Comparison of ENCODE assay signal across 23 cellular contexts in the genomic region with DNA sequence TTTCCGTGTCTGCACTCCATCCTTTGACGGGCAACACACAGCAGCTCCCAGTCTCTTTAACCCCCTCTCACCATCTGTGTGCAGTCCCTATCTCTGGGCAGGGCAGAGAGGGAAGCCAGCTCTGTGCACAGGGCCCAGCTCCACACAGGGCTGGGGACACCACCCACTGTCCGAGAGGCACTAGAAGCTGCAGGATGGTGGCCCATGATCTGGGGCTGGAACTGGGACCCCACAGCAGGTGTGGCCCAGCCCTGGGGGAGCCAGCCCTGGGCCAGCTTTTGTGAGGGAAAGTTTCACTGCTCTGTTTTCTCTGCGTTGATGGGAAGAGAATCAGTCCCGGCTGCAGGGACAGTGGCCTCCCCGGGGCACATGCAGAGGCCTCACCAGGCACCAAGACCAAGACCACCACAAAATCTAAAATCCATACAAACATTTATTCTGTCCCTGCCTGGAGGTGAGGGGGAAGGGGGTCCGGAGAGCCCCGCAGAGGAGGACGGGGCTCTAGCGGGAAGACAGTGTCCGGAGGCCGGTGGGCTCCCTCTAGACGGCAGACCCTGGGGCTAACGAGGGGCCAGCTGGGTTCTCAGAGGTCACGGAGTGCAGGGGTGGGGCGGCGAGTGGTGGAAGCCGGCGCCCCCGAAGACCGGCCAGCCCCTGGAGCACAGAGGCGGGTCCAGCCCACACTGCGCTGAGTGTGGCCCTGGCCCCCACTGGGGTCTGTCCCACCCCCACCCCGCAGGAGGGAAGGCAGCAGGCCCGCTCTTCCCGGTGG. TPM values are rescaled to one million over a fixed set of nuclear protein-coding genes. Genes with fewer than 3 reads are reported as not detected.
DNase-seq lines count a peak whose midpoint lies in the region; ATAC-seq, FAIRE-seq and TF ChIP-seq lines count a peak whose summit lies in the region.
"Had no signal": no experiment of that assay in that cellular context is flagged by ENCODE, and none has a peak within 500 bp of the region (broad histone marks: within the 10 kb centered on the region; RNA-seq: fewer than 3 reads in every experiment).

No MANE protein-coding gene starts in this region.

- no peak overlapping the region for H3K23ac ChIP-seq in IMR-90 (ENCODE audit: low read depth, low read length)

- BruUV-seq in HepG2 (replicated peaks; lab: Mats Ljungman, UMichigan) (no TSS peak), IMR-90 (replicated peaks; lab: Mats Ljungman, UMichigan) (no TSS peak)

- H3K9me3 Mint-ChIP-seq in glutamatergic neuron (ENCODE audit: unreplicated experiment): peaks cover 5% of the 10 kb centered on the region
- H3K9me3 Mint-ChIP-seq: CD4-positive, alpha-beta memory T cell had no signal

- TF ChIP-seq RAD21 in HepG2 (CRISPR knock-in tag; IDR thresholded peaks at IDR 0.05) (no peak), IMR-90 (IDR thresholded peaks at IDR 0.05; ENCODE audit: low read length) (no peak)

- no peak overlapping the region for H2BK5ac ChIP-seq in IMR-90 (ENCODE audit: low read depth, low read length, poor library complexity, severe bottlenecking)

- H3K9me3 ChIP-seq in HepG2 (ENCODE audit: low read length): no peaks in the 10 kb centered on the region
- no peaks in the 10 kb centered on the region for H3K9me3 ChIP-seq in right lobe of liver
- no peaks in the 10 kb centered on the region for H3K9me3 ChIP-seq in IMR-90 (ENCODE audit: control insufficient read depth, insufficient read depth, low read length)
- H3K9me3 ChIP-seq: Caco-2 had no signal

- H4K91ac ChIP-seq in IMR-90 (ENCODE audit: insufficient read depth, low read depth, low read length): no peak overlapping the region

- no peak overlapping the region for H2AFZ ChIP-seq in HepG2 (ENCODE audit: low read length)
- H2AFZ ChIP-seq in IMR-90 (replicated peaks; ENCODE audit: low read length, poor library complexity): no peak overlapping the region

- POLR2A ChIA-PET in HepG2 (lab: Yijun Ruan, JAX) (no interaction called here), IMR-90 (lab: Charles Lee; ENCODE audit: unreplicated experiment) (no interaction called here)

- H2AK5ac ChIP-seq in IMR-90 (ENCODE audit: low read depth, low read length): no peak overlapping the region

- no peak overlapping the region for H2BK20ac ChIP-seq in IMR-90 (ENCODE audit: low read depth, low read length)

- no peak overlapping the region for H3K9ac ChIP-seq in HepG2 (ENCODE audit: insufficient read depth, low read depth, low read length)
- H3K9ac ChIP-seq in IMR-90 (ENCODE audit: low read depth, low read length): no peak overlapping the region

- no peaks in the 10 kb centered on the region for H3K79me2 ChIP-seq in HepG2 (ENCODE audit: insufficient read depth, low read length)

- H2BK120ac ChIP-seq in IMR-90 (ENCODE audit: low read depth, low read length): no peak overlapping the region

- ATAC-seq in HepG2 (no peak), right lobe of liver (no peak), IMR-90 (ENCODE audit: low read depth) (no peak)
- ATAC-seq: PC-3 had no signal

- no peak overlapping the region for H2BK15ac ChIP-seq in IMR-90 (ENCODE audit: low read depth, low read length)

- peaks cover 4% of the 10 kb centered on the region; the same call in 1 of the 2 replicates for H3K9me1 ChIP-seq in IMR-90 (ENCODE audit: insufficient read depth, low read length)

- no peak for TF ChIP-seq EP300 in HepG2 (IDR thresholded peaks at IDR 0.05; ENCODE audit: low read depth in 2 of 2, low read length in 2 of 2)
- no peak for TF ChIP-seq EP300 in HepG2 (CRISPR knock-in tag; IDR thresholded peaks at IDR 0.05; ENCODE audit: borderline replicate concordance)

- dilution Hi-C loops in IMR-90 (cut with HindIII; ENCODE audit: low sequenced_read_pairs, unreplicated experiment): no loop called here

- no peaks in the 10 kb centered on the region for H3K36me3 Mint-ChIP-seq in glutamatergic neuron (ENCODE audit: unreplicated experiment)

- peaks cover 7% of the 10 kb centered on the region for H3K27me3 Mint-ChIP-seq in glutamatergic neuron (ENCODE audit: unreplicated experiment)
- H3K27me3 Mint-ChIP-seq: CD4-positive, alpha-beta memory T cell had no signal

- H3K36me3 ChIP-seq in HepG2 (replicated peaks in 1 of 2; ENCODE audit: control insufficient read depth in 1 of 2, insufficient read depth in 2 of 2, low read length in 2 of 2) (peaks cover 21 to 29% of the 10 kb centered on the region in 2 experiments), right lobe of liver (peaks cover 0 to 48% (median 27%) of the 10 kb centered on the region in 4 donors), IMR-90 (ENCODE audit: control insufficient read depth, insufficient read depth, low read length) (peaks cover 34% of the 10 kb centered on the region)

- CTCF ChIA-PET in HepG2 (lab: Yijun Ruan, JAX; ENCODE audit: low intra/inter-chr PET ratio, low total read pairs): no interaction called here
- CTCF ChIA-PET in IMR-90 (lab: Yijun Ruan, JAX): no interaction called here

- 99% methylated on average over 22 of the region's 26 CpGs for WGBS in HepG2 (ENCODE audit: low lambda C conversion rate)
- 83% methylated on average over 11 of the region's 26 CpGs for WGBS in right lobe of liver (ENCODE audit: insufficient coverage, low coverage, low lambda C conversion rate, missing lambda C conversion rate)
- WGBS in IMR-90 (ENCODE audit: extremely low coverage in 2 of 2, insufficient read length in 1 of 2), 2 experiments: 98% methylated on average over 8 of the region's 26 CpGs; no CpG with 5 or more reads in 1 of the 2 experiments

- peaks cover 2% of the 10 kb centered on the region for H3K4me1 Mint-ChIP-seq in glutamatergic neuron (ENCODE audit: low read depth, unreplicated experiment)

- FAIRE-seq in HepG2 (lab: Jason Lieb, UNC): no peak
- FAIRE-seq: G401.6, GM12892, GM18507, H1 had no signal

- in situ Hi-C loops in HepG2 (cut with HindIII; ENCODE audit: extremely low pct_ligation_motif_present, low pct_unique_long_range_greater_than_20kb): no loop called here
- in situ Hi-C loops in IMR-90 (cut with MboI; ENCODE audit: low sequenced_read_pairs): no loop called here
- in situ Hi-C loops in GM13976 (cut with MboI; ENCODE audit: low sequenced_read_pairs, unreplicated experiment): no loop called here

- no peak for DNase-seq in HepG2 (ENCODE audit: low spot score)
- DNase-seq in right lobe of liver: no peak
- no peak for DNase-seq in IMR-90
- DNase-seq in glutamatergic neuron: peak; percentile 24
- DNase-seq in NOMO-1 treated with DMSO at 0.1 percent for 48 hours (lab: John Stamatoyannopoulos, UW; ENCODE audit: unreplicated experiment): no peak
- no peak for DNase-seq in GM13976 (ENCODE audit: low spot score)
- no peak for DNase-seq in activated gamma-delta T cell treated with Interleukin-2 at 50 U/mL for 16 hours
- DNase-seq: Caco-2; CD4-positive, alpha-beta memory T cell; DMS153; Karpas-422; NCI-H1417; NCI-H1694 treated with DMSO at 0.1 percent for 48 hours; NCI-H2081 treated with DMSO at 0.1 percent for 48 hours; NCI-H446; NCI-H526; PC-3; SHP77 had no signal

- intact Hi-C loops in HepG2 (cut with micrococcal nuclease; ENCODE audit: unreplicated experiment) (no loop called here), right lobe of liver (cut with DNase I) (no loop called here), IMR-90 (cut with micrococcal nuclease) (no loop called here)

- H4K5ac ChIP-seq in IMR-90 (ENCODE audit: low read depth, low read length): no peak overlapping the region

- H3K4me3 ChIP-seq in HepG2 (replicated peaks in 1 of 3; ENCODE audit: insufficient read depth in 1 of 3, low read depth in 2 of 3, low read length in 3 of 3) (no peak overlapping the region), right lobe of liver (no peak overlapping the region), IMR-90 (ENCODE audit: insufficient read depth, low read depth, low read length) (no peak overlapping the region)

- no peak overlapping the region for H3K4me3 Mint-ChIP-seq in glutamatergic neuron (ENCODE audit: unreplicated experiment)

- H3K14ac ChIP-seq in IMR-90 (replicated peaks; ENCODE audit: low read depth, low read length): no peak overlapping the region

- H3K27me3 ChIP-seq in HepG2 (ENCODE audit: control insufficient read depth in 1 of 2, insufficient read depth in 2 of 2, low read length in 2 of 2): no peaks in the 10 kb centered on the region; a peak in 1 of 5 replicates
- H3K27me3 ChIP-seq in right lobe of liver: no peaks in the 10 kb centered on the region
- H3K27me3 ChIP-seq in IMR-90 (ENCODE audit: control insufficient read depth, insufficient read depth, low read length): no peaks in the 10 kb centered on the region

- H3K4me1 ChIP-seq in HepG2 (ENCODE audit: insufficient read depth, low read length) (peaks cover 18% of the 10 kb centered on the region), right lobe of liver (peaks cover 0 to 6% (median 0%) of the 10 kb centered on the region in 4 donors), IMR-90 (ENCODE audit: control insufficient read depth, insufficient read depth, low read length) (peaks cover 8% of the 10 kb centered on the region)
- H3K4me1 ChIP-seq: Caco-2 had no signal

- H4K8ac ChIP-seq in IMR-90 (ENCODE audit: low read depth in 2 of 2, low read length in 2 of 2): no peak overlapping the region

- H3K4me2 ChIP-seq in HepG2 (ENCODE audit: low read depth, low read length): no peak overlapping the region
- no peak overlapping the region for H3K4me2 ChIP-seq in IMR-90 (ENCODE audit: low read depth, low read length)

- H2AK9ac ChIP-seq in IMR-90 (replicated peaks; ENCODE audit: low read depth, low read length, poor library complexity): peak overlapping the region; percentile 31

- H4K20me1 ChIP-seq in HepG2 (ENCODE audit: insufficient read depth, low read length): no peaks in the 10 kb centered on the region
- no peaks in the 10 kb centered on the region; the same call in 1 of the 2 replicates for H4K20me1 ChIP-seq in IMR-90 (ENCODE audit: insufficient read depth, low read length)

- no peak overlapping the region for H3K4ac ChIP-seq in IMR-90 (ENCODE audit: low read depth, low read length)

- no peak overlapping the region for H3K56ac ChIP-seq in IMR-90 (ENCODE audit: extremely low read depth, insufficient read depth, low read length)

- H3K27ac ChIP-seq in HepG2 (ENCODE audit: extremely low read length, insufficient read depth, low read length) (no peak overlapping the region), right lobe of liver (no peak overlapping the region), IMR-90 (ENCODE audit: insufficient read depth, low read length) (no peak overlapping the region)
- H3K27ac ChIP-seq: HL-60 had no signal

- H3K79me1 ChIP-seq in IMR-90 (ENCODE audit: low read depth in 1 of 2, low read length in 2 of 2): peaks cover 0 to 9% of the 10 kb centered on the region in 2 experiments; a peak in 2 of 4 replicates

- peak overlapping the region; percentile 19 for H3K27ac Mint-ChIP-seq in glutamatergic neuron (ENCODE audit: unreplicated experiment)

- TF ChIP-seq POLR2A in HepG2 (IDR thresholded peaks at IDR 0.05; ENCODE audit: insufficient read depth in 1 of 2, low read depth in 2 of 2, low read length in 2 of 2): no peak; a peak in 1 of 4 replicates
- no peak for TF ChIP-seq POLR2A in right lobe of liver (IDR thresholded peaks at IDR 0.05)
- no peak for TF ChIP-seq POLR2A in IMR-90 (IDR thresholded peaks at IDR 0.05; ENCODE audit: low read depth, low read length)

- no peak overlapping the region for H3K18ac ChIP-seq in IMR-90 (ENCODE audit: low read depth, low read length)

- TF ChIP-seq CTCF in HepG2 (CRISPR knock-in tag; IDR thresholded peaks at IDR 0.05) (no peak), right lobe of liver (IDR thresholded peaks at IDR 0.05) (no peak), IMR-90 (conservative IDR thresholded peaks at IDR 0.05; ENCODE audit: low read depth, low read length) (no peak), glutamatergic neuron (IDR thresholded peaks at IDR 0.05; ENCODE audit: partially characterized antibody, unreplicated experiment) (no peak), GM13976 (IDR thresholded peaks at IDR 0.05; ENCODE audit: borderline replicate concordance, control extremely low read depth, extremely low read depth, insufficient read depth, missing control alignments) (no peak)

RNA-seq across cellular contexts. Expression of gene ATP8B3, which starts 2.9 kb away (rescaled TPM):
- total RNA-seq in HepG2 (2016; rRNA removed; fragmentation: Illumina TruSeq; extraction: Trizol) (1.8 and 2.6 TPM in 2 replicates), right lobe of liver (1 to 10 TPM in 5 of 6 experiments, under 1 TPM in 1; 0.86 to 5.7 (median 3.1) TPM), IMR-90 (2012; rRNA removed) (1.4 and 1.6 TPM in 2 replicates), glutamatergic neuron (ENCODE audit: unreplicated experiment) (2.5 TPM)
- 0.35 and 0.40 TPM in 2 replicates for total RNA-seq in HepG2 (2016; cell fraction: cytosol; rRNA removed; fragmentation: Illumina TruSeq; extraction: Trizol; ENCODE audit: low read depth)
- total RNA-seq in HepG2 (2016; cell fraction: insoluble cytoplasmic fraction; rRNA removed; fragmentation: Illumina TruSeq; extraction: Trizol): 1.8 and 2.6 TPM in 2 replicates
- total RNA-seq in HepG2 (2016; cell fraction: membrane; rRNA removed; fragmentation: Illumina TruSeq; extraction: Trizol): 1.2 and 1.7 TPM in 2 replicates
- total RNA-seq in HepG2 (2016; cell fraction: nucleus; rRNA removed; fragmentation: Illumina TruSeq; extraction: Trizol): 1.9 and 3.5 TPM in 2 replicates
- polyA plus RNA-seq in HepG2 (2011; rRNA removed) (5.8 and 5.9 TPM in 2 replicates), IMR-90 (2012; rRNA removed) (8.1 and 9.0 TPM in 2 replicates)
- polyA plus RNA-seq in HepG2 (2011; cell fraction: cytosol; rRNA removed): 3.8 and 4.8 TPM in 2 replicates
- polyA plus RNA-seq in HepG2 (2011; cell fraction: nucleus; rRNA removed): 10.6 and 12.8 TPM in 2 replicates
- 2.4 and 2.5 TPM in 2 replicates for polyA plus RNA-seq in HepG2 (2012)
- 0.36 and 0.59 TPM in 2 replicates for polyA plus RNA-seq in HepG2 (2016; cell fraction: cytosol; fragmentation: Illumina TruSeq; extraction: Trizol; ENCODE audit: low read depth)
- polyA plus RNA-seq in HepG2 (2016; cell fraction: insoluble cytoplasmic fraction; fragmentation: Illumina TruSeq; extraction: Trizol; ENCODE audit: low read depth): 1.1 and 2.2 TPM in 2 replicates
- polyA plus RNA-seq in HepG2 (2016; cell fraction: membrane; fragmentation: Illumina TruSeq; extraction: Trizol; ENCODE audit: low read depth): 0.69 and 0.98 TPM in 2 replicates
- polyA plus RNA-seq in HepG2 (2016; cell fraction: nucleus; fragmentation: Illumina TruSeq; extraction: Trizol; ENCODE audit: insufficient read depth, low read depth): 9.6 and 11.4 TPM in 2 replicates
- polyA minus RNA-seq in HepG2 (2011; rRNA and poly(A)+ RNA removed; ENCODE audit: low replicate concordance): 10.3 and 16.8 TPM in 2 replicates
- 4.6 and 5.4 TPM in 2 replicates for polyA minus RNA-seq in HepG2 (2011; cell fraction: cytosol; rRNA and poly(A)+ RNA removed)
- 2.7 and 3.0 TPM in 2 replicates for polyA minus RNA-seq in HepG2 (2011; cell fraction: nucleus; rRNA and poly(A)+ RNA removed)
- 3.2 and 5.2 TPM in 2 replicates for polyA plus RNA-seq in IMR-90 (2012; cell fraction: cytosol; rRNA removed)
- 28.0 and 38.9 TPM in 2 replicates for polyA plus RNA-seq in IMR-90 (2012; cell fraction: nucleus; rRNA removed; ENCODE audit: low replicate concordance)

RNA-seq across cellular contexts. Expression of gene REXO1, which starts 33.3 kb away (rescaled TPM):
- total RNA-seq in HepG2 (2016; rRNA removed; fragmentation: Illumina TruSeq; extraction: Trizol): 3.0 and 5.0 TPM in 2 replicates
- total RNA-seq in HepG2 (2016; cell fraction: cytosol; rRNA removed; fragmentation: Illumina TruSeq; extraction: Trizol; ENCODE audit: low read depth): 1.1 and 3.2 TPM in 2 replicates
- total RNA-seq in HepG2 (2016; cell fraction: insoluble cytoplasmic fraction; rRNA removed; fragmentation: Illumina TruSeq; extraction: Trizol): 4.1 and 5.2 TPM in 2 replicates
- total RNA-seq in HepG2 (2016; cell fraction: membrane; rRNA removed; fragmentation: Illumina TruSeq; extraction: Trizol): 3.9 and 4.2 TPM in 2 replicates
- total RNA-seq in HepG2 (2016; cell fraction: nucleus; rRNA removed; fragmentation: Illumina TruSeq; extraction: Trizol): 6.0 and 7.6 TPM in 2 replicates
- 11.2 and 13.0 TPM in 2 replicates for polyA plus RNA-seq in HepG2 (2011; rRNA removed)
- 8.7 and 9.8 TPM in 2 replicates for polyA plus RNA-seq in HepG2 (2011; cell fraction: cytosol; rRNA removed)
- polyA plus RNA-seq in HepG2 (2011; cell fraction: nucleus; rRNA removed): 91.1 and 123 TPM in 2 replicates
- polyA plus RNA-seq in HepG2 (2012): 13.8 and 15.4 TPM in 2 replicates
- 1.7 and 1.8 TPM in 2 replicates for polyA plus RNA-seq in HepG2 (2016; cell fraction: cytosol; fragmentation: Illumina TruSeq; extraction: Trizol; ENCODE audit: low read depth)
- 7.3 and 10.0 TPM in 2 replicates for polyA plus RNA-seq in HepG2 (2016; cell fraction: insoluble cytoplasmic fraction; fragmentation: Illumina TruSeq; extraction: Trizol; ENCODE audit: low read depth)
- 5.1 and 5.3 TPM in 2 replicates for polyA plus RNA-seq in HepG2 (2016; cell fraction: membrane; fragmentation: Illumina TruSeq; extraction: Trizol; ENCODE audit: low read depth)
- 39.5 and 44.1 TPM in 2 replicates for polyA plus RNA-seq in HepG2 (2016; cell fraction: nucleus; fragmentation: Illumina TruSeq; extraction: Trizol; ENCODE audit: insufficient read depth, low read depth)
- polyA minus RNA-seq in HepG2 (2011; rRNA and poly(A)+ RNA removed; ENCODE audit: low replicate concordance): 16.3 and 19.1 TPM in 2 replicates
- polyA minus RNA-seq in HepG2 (2011; cell fraction: cytosol; rRNA and poly(A)+ RNA removed): 5.5 and 7.7 TPM in 2 replicates
- 9.3 and 10.8 TPM in 2 replicates for polyA minus RNA-seq in HepG2 (2011; cell fraction: nucleus; rRNA and poly(A)+ RNA removed)
- 10 to 100 TPM in 4 of 6 experiments, 1 to 10 TPM in 2; 8.0 to 17.7 (median 12.6) TPM for total RNA-seq in right lobe of liver
- total RNA-seq in IMR-90 (2012; rRNA removed): 1.4 and 2.5 TPM in 2 replicates
- polyA plus RNA-seq in IMR-90 (2012; rRNA removed): 39.2 and 63.7 TPM in 2 replicates
- 13.1 and 26.8 TPM in 2 replicates for polyA plus RNA-seq in IMR-90 (2012; cell fraction: cytosol; rRNA removed)
- 185 and 1,091 TPM in 2 replicates for polyA plus RNA-seq in IMR-90 (2012; cell fraction: nucleus; rRNA removed; ENCODE audit: low replicate concordance)
- 65.7 TPM for total RNA-seq in glutamatergic neuron (ENCODE audit: unreplicated experiment)

RNA-seq across cellular contexts. Expression of gene KLF16, which starts 48.4 kb away (rescaled TPM):
- total RNA-seq in HepG2 (2016; rRNA removed; fragmentation: Illumina TruSeq; extraction: Trizol): 6.2 and 6.7 TPM in 2 replicates
- 2.1 and 2.2 TPM in 2 replicates for total RNA-seq in HepG2 (2016; cell fraction: cytosol; rRNA removed; fragmentation: Illumina TruSeq; extraction: Trizol; ENCODE audit: low read depth)
- 5.5 and 5.9 TPM in 2 replicates for total RNA-seq in HepG2 (2016; cell fraction: insoluble cytoplasmic fraction; rRNA removed; fragmentation: Illumina TruSeq; extraction: Trizol)
- total RNA-seq in HepG2 (2016; cell fraction: membrane; rRNA removed; fragmentation: Illumina TruSeq; extraction: Trizol): 8.3 and 8.9 TPM in 2 replicates
- 4.0 and 4.8 TPM in 2 replicates for total RNA-seq in HepG2 (2016; cell fraction: nucleus; rRNA removed; fragmentation: Illumina TruSeq; extraction: Trizol)
- polyA plus RNA-seq in HepG2 (2011; rRNA removed): 3.5 and 4.7 TPM in 2 replicates
- polyA plus RNA-seq in HepG2 (2011; cell fraction: cytosol; rRNA removed): 3.7 and 7.0 TPM in 2 replicates
- 16.7 and 31.9 TPM in 2 replicates for polyA plus RNA-seq in HepG2 (2011; cell fraction: nucleus; rRNA removed)
- polyA plus RNA-seq in HepG2 (2012): 8.3 and 9.4 TPM in 2 replicates
- polyA plus RNA-seq in HepG2 (2016; cell fraction: cytosol; fragmentation: Illumina TruSeq; extraction: Trizol; ENCODE audit: low read depth): 3.2 and 3.4 TPM in 2 replicates
- polyA plus RNA-seq in HepG2 (2016; cell fraction: insoluble cytoplasmic fraction; fragmentation: Illumina TruSeq; extraction: Trizol; ENCODE audit: low read depth): 12.0 and 14.3 TPM in 2 replicates
- polyA plus RNA-seq in HepG2 (2016; cell fraction: membrane; fragmentation: Illumina TruSeq; extraction: Trizol; ENCODE audit: low read depth): 8.9 and 9.3 TPM in 2 replicates
- 11.4 and 12.0 TPM in 2 replicates for polyA plus RNA-seq in HepG2 (2016; cell fraction: nucleus; fragmentation: Illumina TruSeq; extraction: Trizol; ENCODE audit: insufficient read depth, low read depth)
- polyA minus RNA-seq in HepG2 (2011; rRNA and poly(A)+ RNA removed; ENCODE audit: low replicate concordance): 3.1 and 9.7 TPM in 2 replicates
- polyA minus RNA-seq in HepG2 (2011; cell fraction: cytosol; rRNA and poly(A)+ RNA removed): 8.9 and 15.3 TPM in 2 replicates
- polyA minus RNA-seq in HepG2 (2011; cell fraction: nucleus; rRNA and poly(A)+ RNA removed): 2.1 and 2.2 TPM in 2 replicates
- total RNA-seq in right lobe of liver: 10 to 100 TPM in 5 of 6 experiments, 1 to 10 TPM in 1; 9.9 to 23.6 (median 10.8) TPM
- 0.90 and 1.7 TPM in 2 replicates for total RNA-seq in IMR-90 (2012; rRNA removed)
- polyA plus RNA-seq in IMR-90 (2012; rRNA removed): 13.1 and 31.4 TPM in 2 replicates
- 14.5 and 19.8 TPM in 2 replicates for polyA plus RNA-seq in IMR-90 (2012; cell fraction: cytosol; rRNA removed)
- polyA plus RNA-seq in IMR-90 (2012; cell fraction: nucleus; rRNA removed; ENCODE audit: low replicate concordance): 18.0 and 29.0 TPM in 2 replicates
- total RNA-seq in glutamatergic neuron (ENCODE audit: unreplicated experiment): 30.6 TPM
